Comparison of ENCODE assay signal across 24 cellular contexts in genomic region chr1:3016641-3017439, GRCh38. TPM values are rescaled to one million over a fixed set of nuclear protein-coding genes. Genes with fewer than 3 reads are reported as not detected.
"Had no signal": no experiment of that assay in that cellular context is flagged by ENCODE, and none has a peak within 500 bp of the region (broad histone marks: within the 10 kb centered on the region; RNA-seq: fewer than 3 reads in every experiment).

No MANE protein-coding gene starts in this region.

- H3K27ac ChIP-seq: adrenal gland, breast epithelium, neutrophil, parathyroid adenoma, tibial nerve had no signal

- H3K9me3 ChIP-seq: adrenal gland, breast epithelium, neutrophil, tibial nerve had no signal

- H3K4me3 ChIP-seq: adrenal gland, breast epithelium, tibial nerve had no signal

- H3K27ac Mint-ChIP-seq: activated T-helper 1 cell treated with anti-CD3 and anti-CD28 coated beads, Interleukin-12 subunit alpha, Interleukin-12 subunit beta, Interleukin-2, Interleukin-4 antibody, amounts not matched to agents 30 ng/mL and 10 ng/mL and 1 ng/mL, durations not matched to agents 14 hours and 24 hours and 36 hours; T-helper 17 cell had no signal

- H3K9ac ChIP-seq: parathyroid adenoma had no signal

- H3K4me3 Mint-ChIP-seq: activated T-helper 1 cell treated with anti-CD3 and anti-CD28 coated beads, Interleukin-12 subunit alpha, Interleukin-12 subunit beta, Interleukin-2, Interleukin-4 antibody, amounts not matched to agents 30 ng/mL and 10 ng/mL and 1 ng/mL, durations not matched to agents 14 hours and 24 hours and 36 hours; naive thymus-derived CD8-positive, alpha-beta T cell; T-helper 17 cell had no signal

- H3K36me3 Mint-ChIP-seq: naive thymus-derived CD8-positive, alpha-beta T cell had no signal

- H3K9me3 Mint-ChIP-seq: activated T-helper 1 cell treated with anti-CD3 and anti-CD28 coated beads, Interleukin-12 subunit alpha, Interleukin-12 subunit beta, Interleukin-2, Interleukin-4 antibody, amounts not matched to agents 30 ng/mL and 10 ng/mL and 1 ng/mL, durations not matched to agents 14 hours and 24 hours and 36 hours had no signal

- H3K4me1 ChIP-seq: adrenal gland, breast epithelium, parathyroid adenoma had no signal

- FAIRE-seq: astrocyte, endometrium, keratinocyte had no signal

- ATAC-seq: left ventricle myocardium superior; naive thymus-derived CD8-positive, alpha-beta T cell; stimulated activated naive CD8-positive, alpha-beta T cell treated with anti-CD3 and anti-CD28 coated beads, Interleukin-15, Interleukin-2, amounts not matched to agents 100 U/mL and 50 U/mL, for 24 hours; T-helper 17 cell had no signal

- H3K36me3 ChIP-seq: adrenal gland, breast epithelium, neutrophil, tibial nerve had no signal

- DNase-seq: activated CD4-positive, alpha-beta T cell treated with anti-CD3 and anti-CD28 coated beads, Interleukin-2, amount 50 U/mL, for 1 hour; activated CD4-positive, CD25-positive, alpha-beta regulatory T cell treated with anti-CD3 and anti-CD28 coated beads, Interleukin-2, amount 50 U/mL, for 72 hours; activated CD8-positive, alpha-beta memory T cell treated with anti-CD3 and anti-CD28 coated beads, Interleukin-2, amount 50 U/mL, for 4 hours; activated naive CD4-positive, alpha-beta T cell treated with anti-CD3 and anti-CD28 coated beads, Interleukin-2, amount 50 U/mL, for 16 hours; adrenal gland; cortex of kidney; erythroblast; foreskin melanocyte; glutamatergic neuron; left ventricle myocardium superior; mesenchymal stem cell; retina; stimulated activated naive CD8-positive, alpha-beta T cell treated with anti-CD3 and anti-CD28 coated beads, Interleukin-15, Interleukin-2, amounts not matched to agents 100 U/mL and 50 U/mL, for 24 hours; substantia nigra; T-helper 17 cell had no signal

RNA-seq across cellular contexts. Expression of gene ACTRT2, which starts 4.4 kb away (rescaled TPM):
- total RNA-seq: activated T-helper 1 cell treated with anti-CD3 and anti-CD28 coated beads, Interleukin-12 subunit alpha, Interleukin-12 subunit beta, Interleukin-2, Interleukin-4 antibody, amounts not matched to agents 30 ng/mL and 10 ng/mL and 1 ng/mL, durations not matched to agents 14 hours and 24 hours and 36 hours; adrenal gland; astrocyte; breast epithelium; left ventricle myocardium superior; naive thymus-derived CD8-positive, alpha-beta T cell; T-helper 17 cell; tibial nerve had no signal
- polyA plus RNA-seq: adrenal gland; keratinocyte; naive thymus-derived CD8-positive, alpha-beta T cell had no signal

RNA-seq across cellular contexts. Expression of gene PRDM16, which starts 52.2 kb away (rescaled TPM):
- total RNA-seq: activated T-helper 1 cell treated with anti-CD3 and anti-CD28 coated beads, Interleukin-12 subunit alpha, Interleukin-12 subunit beta, Interleukin-2, Interleukin-4 antibody, amounts not matched to agents 30 ng/mL and 10 ng/mL and 1 ng/mL, durations not matched to agents 14 hours and 24 hours and 36 hours; naive thymus-derived CD8-positive, alpha-beta T cell; T-helper 17 cell had no signal
- polyA plus RNA-seq: naive thymus-derived CD8-positive, alpha-beta T cell had no signal
